1 cellular context compared by ENCODE assay signal in the genomic region with DNA sequence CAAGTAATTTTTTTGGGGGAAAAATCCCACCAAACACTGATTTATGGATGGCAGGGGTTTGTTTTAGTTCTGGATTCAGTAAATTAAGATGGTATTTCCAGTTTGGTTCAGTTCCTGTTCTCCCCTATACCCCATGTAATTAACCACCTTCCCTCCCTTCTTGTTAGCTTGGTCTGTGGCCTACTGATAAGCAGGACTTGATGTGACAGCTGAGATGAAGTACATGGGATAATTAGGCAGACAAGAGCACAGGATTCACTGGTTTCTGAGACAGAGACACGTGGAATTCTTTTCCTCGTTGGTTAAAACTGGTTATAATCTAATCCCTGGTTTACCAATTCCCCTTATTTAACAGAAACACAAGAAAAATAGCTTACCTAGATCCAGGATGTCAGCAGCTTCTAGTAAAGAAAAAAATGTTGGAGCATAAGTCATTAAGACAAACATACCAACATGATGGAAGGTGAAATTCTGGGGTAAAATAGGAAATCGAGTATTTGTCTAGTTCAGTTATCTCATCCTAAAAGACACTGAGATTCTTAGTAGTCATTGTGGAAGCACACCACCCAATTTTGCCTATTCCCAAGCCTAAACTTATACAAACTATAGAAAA.
TF ChIP-seq lines count a peak whose summit lies in the region.

No MANE protein-coding gene starts in this region.

TF ChIP-seq in K562, 482 proteins besides CTCF, POLR2A, EP300 and RAD21 (continued from another document and continues in another):
- TF ChIP-seq ZNF354B (CRISPR knock-in tag; IDR thresholded peaks at IDR 0.05) (no peak), ZFP30 (CRISPR knock-in tag; IDR thresholded peaks at IDR 0.05; ENCODE audit: borderline replicate concordance) (no peak), HMG20A (CRISPR knock-in tag; conservative IDR thresholded peaks at IDR 0.05) (0 out of 2 replicates have a peak, but pooled peaks have one; percentile 17), POLR3A (IDR thresholded peaks at IDR 0.05; ENCODE audit: borderline replicate concordance, extremely low read depth, insufficient read depth, insufficient read length) (no peak), ZNF175 (CRISPR knock-in tag; IDR thresholded peaks at IDR 0.05; ENCODE audit: low read depth) (peak; percentile 85; the same call in 1 of the 2 replicates), SMAD2 (IDR thresholded peaks at IDR 0.05; ENCODE audit: low read depth, low read length) (no peak), MAFF (IDR thresholded peaks at IDR 0.05; ENCODE audit: low read length) (no peak), ZNF717 (CRISPR knock-in tag; IDR thresholded peaks at IDR 0.05) (no peak), SMC3 (conservative IDR thresholded peaks at IDR 0.05; ENCODE audit: insufficient read depth, low read depth, low read length) (no peak), BACH1 (tag; IDR thresholded peaks at IDR 0.05) (peak; percentile 58; the same call in 1 of the 2 replicates), MECOM (CRISPR knock-in tag; IDR thresholded peaks at IDR 0.05) (peak; percentile 86), FOXM1 (IDR thresholded peaks at IDR 0.05; ENCODE audit: low read depth) (peak; percentile 86), FOXM1 (CRISPR knock-in tag; IDR thresholded peaks at IDR 0.05; ENCODE audit: low read depth) (no peak), IFI16 (CRISPR knock-in tag; IDR thresholded peaks at IDR 0.05) (no peak), TAL1 (IDR thresholded peaks at IDR 0.05) (peak; percentile 94), SP2 (IDR thresholded peaks at IDR 0.05; ENCODE audit: extremely low read depth, low read depth, low read length, poor library complexity, severe bottlenecking) (no peak), NCOA2 (IDR thresholded peaks at IDR 0.05; ENCODE audit: partially characterized antibody in 2 of 2) (peak; percentile 27 to 36), E2F3 (CRISPR knock-in tag; IDR thresholded peaks at IDR 0.05) (no peak), ZNF3 (CRISPR knock-in tag; IDR thresholded peaks at IDR 0.05) (no peak), MBD2 (IDR thresholded peaks at IDR 0.05; ENCODE audit: borderline replicate concordance, low read depth) (peak; percentile 76; the same call in 1 of the 2 replicates), GATAD2B (IDR thresholded peaks at IDR 0.05; ENCODE audit: borderline replicate concordance) (peak; percentile 58), ZNF436 (CRISPR knock-in tag; IDR thresholded peaks at IDR 0.05) (no peak), BCOR (IDR thresholded peaks at IDR 0.05) (0 out of 2 replicates have a peak, but pooled peaks have one; percentile 44), ILK (tag; IDR thresholded peaks at IDR 0.05; ENCODE audit: borderline replicate concordance, low read depth) (no peak), PCBP2 (IDR thresholded peaks at IDR 0.05; ENCODE audit: low read depth, low read length, poor library complexity, severe bottlenecking) (no peak), NCOA6 (IDR thresholded peaks at IDR 0.05) (no peak), HMGN3 (IDR thresholded peaks at IDR 0.05; ENCODE audit: borderline replicate concordance, extremely low read depth, insufficient read length, low read depth, low read length) (peak; percentile 80), PRPF4 (IDR thresholded peaks at IDR 0.05; ENCODE audit: insufficient read depth, low read depth, low read length, poor library complexity, severe bottlenecking) (no peak), ERF (CRISPR knock-in tag; IDR thresholded peaks at IDR 0.05) (no peak), ZNF76 (CRISPR knock-in tag; IDR thresholded peaks at IDR 0.05; ENCODE audit: borderline replicate concordance) (no peak), SMARCA5 (IDR thresholded peaks at IDR 0.05) (no peak), XRCC4 (IDR thresholded peaks at IDR 0.05; ENCODE audit: extremely low read depth, insufficient read depth, insufficient read length) (no peak), U2AF1 (optimal IDR thresholded peaks at IDR 0.05; ENCODE audit: low read depth, low read length) (no peak), ZBTB7A (IDR thresholded peaks at IDR 0.05; ENCODE audit: borderline replicate concordance, control insufficient read depth, low read depth, low read length) (no peak), GATA2 (CRISPR knock-in tag; IDR thresholded peaks at IDR 0.05) (peak; percentile 93), SMARCC2 (IDR thresholded peaks at IDR 0.05; ENCODE audit: low read depth) (peak; percentile 90), ZBTB17 (CRISPR knock-in tag; IDR thresholded peaks at IDR 0.05) (no peak), RBM15 (IDR thresholded peaks at IDR 0.05; ENCODE audit: insufficient read depth, low read length) (no peak), SMARCE1 (IDR thresholded peaks at IDR 0.05) (peak; percentile 97), DIDO1 (tag; IDR thresholded peaks at IDR 0.05; ENCODE audit: low read depth) (no peak), TAF1 (IDR thresholded peaks at IDR 0.05; ENCODE audit: control insufficient read depth, extremely low read depth, insufficient read depth, low read length, severe bottlenecking) (no peak), KAT2B (IDR thresholded peaks at IDR 0.05; ENCODE audit: low read depth, low read length) (no peak), RCOR1 (IDR thresholded peaks at IDR 0.05; ENCODE audit: borderline replicate concordance in 1 of 2, low read depth in 2 of 2, low read length in 2 of 2) (peak; percentile 89 to 98), SIN3B (IDR thresholded peaks at IDR 0.05; ENCODE audit: low read depth) (no peak), HIVEP1 (CRISPR knock-in tag; IDR thresholded peaks at IDR 0.05) (no peak), NFE2L1 (tag; IDR thresholded peaks at IDR 0.05; ENCODE audit: borderline replicate concordance, low read depth) (no peak)
- TF ChIP-seq, protein P1, sequence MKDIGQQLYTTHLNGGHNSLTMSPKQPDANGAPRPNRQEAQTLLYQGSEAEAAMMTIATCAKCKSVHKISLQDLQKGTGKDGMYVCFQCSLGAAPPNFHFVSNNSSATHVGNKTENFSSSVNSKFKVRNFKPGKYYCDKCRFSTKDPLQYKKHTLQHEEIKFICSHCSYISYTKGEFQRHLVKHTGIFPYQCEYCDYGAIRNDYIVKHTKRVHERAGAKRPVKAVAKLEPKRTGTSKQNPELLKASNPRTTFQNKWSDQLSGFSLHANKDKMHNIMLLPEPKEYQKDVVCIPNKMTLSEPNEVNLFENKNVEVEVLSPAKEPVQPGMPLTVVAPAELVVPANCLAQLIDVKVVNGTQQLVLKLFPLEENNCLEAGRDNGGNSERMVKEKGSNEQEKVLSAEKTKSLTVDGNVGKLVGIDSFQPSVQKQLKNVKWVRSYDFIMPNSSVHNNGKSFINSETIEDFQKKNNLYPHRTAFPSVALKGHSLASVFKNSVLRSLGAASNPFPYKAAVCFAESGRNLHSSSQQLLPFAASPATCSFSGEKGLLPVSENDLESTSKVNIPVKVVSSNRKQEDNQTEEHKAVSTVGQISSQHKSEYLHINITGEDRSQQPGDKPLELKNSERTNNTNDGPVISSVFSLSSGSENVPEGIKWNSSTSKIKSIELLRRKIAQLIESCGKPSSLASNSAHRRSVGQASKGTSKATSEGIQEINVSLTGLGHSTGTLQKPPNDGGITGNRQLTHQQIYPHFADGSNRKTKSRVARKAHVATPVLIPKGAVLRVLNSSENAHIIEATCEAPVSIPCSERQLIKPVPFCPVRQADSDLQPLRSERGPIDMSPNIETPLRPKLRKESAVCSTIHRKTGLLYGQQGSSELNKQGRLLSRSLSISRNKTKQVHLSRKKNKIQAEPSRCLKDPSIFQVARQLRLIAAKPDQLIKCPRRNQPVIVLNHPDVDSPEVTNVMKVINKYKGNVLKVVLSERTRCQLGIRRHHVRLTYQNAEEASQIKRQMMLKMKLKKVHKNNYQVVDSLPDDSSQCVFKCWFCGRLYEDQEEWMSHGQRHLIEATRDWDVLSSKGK (CRISPR knock-in tag; IDR thresholded peaks at IDR 0.05): no peak
- TF ChIP-seq, protein P2, sequence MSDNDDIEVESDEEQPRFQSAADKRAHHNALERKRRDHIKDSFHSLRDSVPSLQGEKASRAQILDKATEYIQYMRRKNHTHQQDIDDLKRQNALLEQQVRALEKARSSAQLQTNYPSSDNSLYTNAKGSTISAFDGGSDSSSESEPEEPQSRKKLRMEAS (CRISPR knock-in tag; IDR thresholded peaks at IDR 0.05): no peak
- TF ChIP-seq, protein P3, sequence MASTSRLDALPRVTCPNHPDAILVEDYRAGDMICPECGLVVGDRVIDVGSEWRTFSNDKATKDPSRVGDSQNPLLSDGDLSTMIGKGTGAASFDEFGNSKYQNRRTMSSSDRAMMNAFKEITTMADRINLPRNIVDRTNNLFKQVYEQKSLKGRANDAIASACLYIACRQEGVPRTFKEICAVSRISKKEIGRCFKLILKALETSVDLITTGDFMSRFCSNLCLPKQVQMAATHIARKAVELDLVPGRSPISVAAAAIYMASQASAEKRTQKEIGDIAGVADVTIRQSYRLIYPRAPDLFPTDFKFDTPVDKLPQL (IDR thresholded peaks at IDR 0.05; ENCODE audit: extremely low read depth, insufficient read length): no peak
- TF ChIP-seq, protein P4, sequence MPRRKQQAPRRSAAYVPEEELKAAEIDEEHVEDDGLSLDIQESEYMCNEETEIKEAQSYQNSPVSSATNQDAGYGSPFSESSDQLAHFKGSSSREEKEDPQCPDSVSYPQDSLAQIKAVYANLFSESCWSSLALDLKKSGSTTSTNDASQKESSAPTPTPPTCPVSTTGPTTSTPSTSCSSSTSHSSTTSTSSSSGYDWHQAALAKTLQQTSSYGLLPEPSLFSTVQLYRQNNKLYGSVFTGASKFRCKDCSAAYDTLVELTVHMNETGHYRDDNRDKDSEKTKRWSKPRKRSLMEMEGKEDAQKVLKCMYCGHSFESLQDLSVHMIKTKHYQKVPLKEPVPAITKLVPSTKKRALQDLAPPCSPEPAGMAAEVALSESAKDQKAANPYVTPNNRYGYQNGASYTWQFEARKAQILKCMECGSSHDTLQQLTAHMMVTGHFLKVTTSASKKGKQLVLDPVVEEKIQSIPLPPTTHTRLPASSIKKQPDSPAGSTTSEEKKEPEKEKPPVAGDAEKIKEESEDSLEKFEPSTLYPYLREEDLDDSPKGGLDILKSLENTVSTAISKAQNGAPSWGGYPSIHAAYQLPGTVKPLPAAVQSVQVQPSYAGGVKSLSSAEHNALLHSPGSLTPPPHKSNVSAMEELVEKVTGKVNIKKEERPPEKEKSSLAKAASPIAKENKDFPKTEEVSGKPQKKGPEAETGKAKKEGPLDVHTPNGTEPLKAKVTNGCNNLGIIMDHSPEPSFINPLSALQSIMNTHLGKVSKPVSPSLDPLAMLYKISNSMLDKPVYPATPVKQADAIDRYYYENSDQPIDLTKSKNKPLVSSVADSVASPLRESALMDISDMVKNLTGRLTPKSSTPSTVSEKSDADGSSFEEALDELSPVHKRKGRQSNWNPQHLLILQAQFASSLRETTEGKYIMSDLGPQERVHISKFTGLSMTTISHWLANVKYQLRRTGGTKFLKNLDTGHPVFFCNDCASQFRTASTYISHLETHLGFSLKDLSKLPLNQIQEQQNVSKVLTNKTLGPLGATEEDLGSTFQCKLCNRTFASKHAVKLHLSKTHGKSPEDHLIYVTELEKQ (CRISPR knock-in tag; IDR thresholded peaks at IDR 0.05): no peak
- TF ChIP-seq, protein P5, sequence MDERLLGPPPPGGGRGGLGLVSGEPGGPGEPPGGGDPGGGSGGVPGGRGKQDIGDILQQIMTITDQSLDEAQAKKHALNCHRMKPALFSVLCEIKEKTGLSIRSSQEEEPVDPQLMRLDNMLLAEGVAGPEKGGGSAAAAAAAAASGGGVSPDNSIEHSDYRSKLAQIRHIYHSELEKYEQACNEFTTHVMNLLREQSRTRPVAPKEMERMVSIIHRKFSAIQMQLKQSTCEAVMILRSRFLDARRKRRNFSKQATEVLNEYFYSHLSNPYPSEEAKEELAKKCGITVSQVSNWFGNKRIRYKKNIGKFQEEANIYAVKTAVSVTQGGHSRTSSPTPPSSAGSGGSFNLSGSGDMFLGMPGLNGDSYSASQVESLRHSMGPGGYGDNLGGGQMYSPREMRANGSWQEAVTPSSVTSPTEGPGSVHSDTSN (CRISPR knock-in tag; IDR thresholded peaks at IDR 0.05; ENCODE audit: low read depth): peak; percentile 77
- TF ChIP-seq, protein P5 (tag; conservative IDR thresholded peaks at IDR 0.05; ENCODE audit: low read depth): peak; percentile 98
- TF ChIP-seq, protein P6, sequence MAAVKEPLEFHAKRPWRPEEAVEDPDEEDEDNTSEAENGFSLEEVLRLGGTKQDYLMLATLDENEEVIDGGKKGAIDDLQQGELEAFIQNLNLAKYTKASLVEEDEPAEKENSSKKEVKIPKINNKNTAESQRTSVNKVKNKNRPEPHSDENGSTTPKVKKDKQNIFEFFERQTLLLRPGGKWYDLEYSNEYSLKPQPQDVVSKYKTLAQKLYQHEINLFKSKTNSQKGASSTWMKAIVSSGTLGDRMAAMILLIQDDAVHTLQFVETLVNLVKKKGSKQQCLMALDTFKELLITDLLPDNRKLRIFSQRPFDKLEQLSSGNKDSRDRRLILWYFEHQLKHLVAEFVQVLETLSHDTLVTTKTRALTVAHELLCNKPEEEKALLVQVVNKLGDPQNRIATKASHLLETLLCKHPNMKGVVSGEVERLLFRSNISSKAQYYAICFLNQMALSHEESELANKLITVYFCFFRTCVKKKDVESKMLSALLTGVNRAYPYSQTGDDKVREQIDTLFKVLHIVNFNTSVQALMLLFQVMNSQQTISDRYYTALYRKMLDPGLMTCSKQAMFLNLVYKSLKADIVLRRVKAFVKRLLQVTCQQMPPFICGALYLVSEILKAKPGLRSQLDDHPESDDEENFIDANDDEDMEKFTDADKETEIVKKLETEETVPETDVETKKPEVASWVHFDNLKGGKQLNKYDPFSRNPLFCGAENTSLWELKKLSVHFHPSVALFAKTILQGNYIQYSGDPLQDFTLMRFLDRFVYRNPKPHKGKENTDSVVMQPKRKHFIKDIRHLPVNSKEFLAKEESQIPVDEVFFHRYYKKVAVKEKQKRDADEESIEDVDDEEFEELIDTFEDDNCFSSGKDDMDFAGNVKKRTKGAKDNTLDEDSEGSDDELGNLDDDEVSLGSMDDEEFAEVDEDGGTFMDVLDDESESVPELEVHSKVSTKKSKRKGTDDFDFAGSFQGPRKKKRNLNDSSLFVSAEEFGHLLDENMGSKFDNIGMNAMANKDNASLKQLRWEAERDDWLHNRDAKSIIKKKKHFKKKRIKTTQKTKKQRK (IDR thresholded peaks at IDR 0.05; ENCODE audit: borderline replicate concordance, low read depth, low read length): no peak
